ENCODE assay signal across 3 cellular contexts in the genomic region with DNA sequence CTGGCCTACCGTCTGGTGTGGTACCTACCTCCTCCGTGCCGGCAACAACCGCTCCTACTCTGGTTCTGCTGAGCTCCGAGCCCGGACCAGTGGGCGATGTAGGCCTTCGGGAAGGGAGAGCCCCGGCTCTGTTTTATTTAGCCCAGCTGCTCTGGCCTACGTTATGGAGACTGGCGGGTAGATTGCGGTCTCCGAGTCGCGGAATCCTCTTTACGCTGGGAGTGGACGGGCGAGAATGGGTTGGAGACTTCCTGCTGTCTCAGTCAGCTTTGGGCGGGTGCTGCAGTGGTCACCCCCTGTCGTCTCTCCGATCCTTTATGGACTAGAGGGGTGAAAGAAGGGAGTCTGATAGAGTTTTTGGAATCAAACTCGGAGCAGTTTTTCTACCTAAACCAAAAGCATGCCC.
TF ChIP-seq lines count a peak whose summit lies in the region.

No MANE protein-coding gene starts in this region.

TF ChIP-seq in IMR-90, 13 proteins besides CTCF, POLR2A, EP300 and RAD21:
- TF ChIP-seq NFE2L2 (IDR thresholded peaks at IDR 0.05; ENCODE audit: low read depth, low read length) (no peak), MAZ (IDR thresholded peaks at IDR 0.05; ENCODE audit: borderline replicate concordance, low read depth, low read length) (no peak)

TF ChIP-seq in K562, 482 proteins besides CTCF, POLR2A, EP300 and RAD21 (continues in another document):
- TF ChIP-seq NFRKB (IDR thresholded peaks at IDR 0.05; ENCODE audit: low read depth) (no peak), KDM1A (IDR thresholded peaks at IDR 0.05) (no peak), MNT (conservative IDR thresholded peaks at IDR 0.05) (no peak), ESRRB (CRISPR knock-in tag; IDR thresholded peaks at IDR 0.05; ENCODE audit: borderline replicate concordance) (no peak), PHB (CRISPR knock-in tag; IDR thresholded peaks at IDR 0.05) (no peak), MECOM (CRISPR knock-in tag; IDR thresholded peaks at IDR 0.05) (no peak), KLF1 (tag; IDR thresholded peaks at IDR 0.05) (no peak), ZNF274 (IDR thresholded peaks at IDR 0.05; ENCODE audit: borderline replicate concordance, low read depth, low read length) (no peak), E2F3 (CRISPR knock-in tag; IDR thresholded peaks at IDR 0.05) (peak; percentile 80; the same call in 1 of the 2 replicates), TFAP4 (CRISPR knock-in tag; IDR thresholded peaks at IDR 0.05; ENCODE audit: borderline replicate concordance) (peak; percentile 31; the same call in 1 of the 2 replicates), RB1 (IDR thresholded peaks at IDR 0.05; ENCODE audit: low read depth) (no peak), SMARCB1 (IDR thresholded peaks at IDR 0.05; ENCODE audit: insufficient read length, low read depth) (no peak), ZNF77 (CRISPR knock-in tag; IDR thresholded peaks at IDR 0.05) (no peak), ZNF354B (CRISPR knock-in tag; IDR thresholded peaks at IDR 0.05) (no peak), ARID3B (CRISPR knock-in tag; IDR thresholded peaks at IDR 0.05; ENCODE audit: borderline replicate concordance) (0 out of 2 replicates have a peak, but pooled peaks have one; percentile 70), ZNF217 (CRISPR knock-in tag; IDR thresholded peaks at IDR 0.05) (no peak), ZNF253 (CRISPR knock-in tag; conservative IDR thresholded peaks at IDR 0.05) (no peak), MCM5 (IDR thresholded peaks at IDR 0.05; ENCODE audit: low read depth) (no peak), GATAD2A (IDR thresholded peaks at IDR 0.05) (no peak), DACH1 (IDR thresholded peaks at IDR 0.05; ENCODE audit: partially characterized antibody) (no peak), ZNF780A (CRISPR knock-in tag; IDR thresholded peaks at IDR 0.05) (no peak)
- TF ChIP-seq, protein P1, sequence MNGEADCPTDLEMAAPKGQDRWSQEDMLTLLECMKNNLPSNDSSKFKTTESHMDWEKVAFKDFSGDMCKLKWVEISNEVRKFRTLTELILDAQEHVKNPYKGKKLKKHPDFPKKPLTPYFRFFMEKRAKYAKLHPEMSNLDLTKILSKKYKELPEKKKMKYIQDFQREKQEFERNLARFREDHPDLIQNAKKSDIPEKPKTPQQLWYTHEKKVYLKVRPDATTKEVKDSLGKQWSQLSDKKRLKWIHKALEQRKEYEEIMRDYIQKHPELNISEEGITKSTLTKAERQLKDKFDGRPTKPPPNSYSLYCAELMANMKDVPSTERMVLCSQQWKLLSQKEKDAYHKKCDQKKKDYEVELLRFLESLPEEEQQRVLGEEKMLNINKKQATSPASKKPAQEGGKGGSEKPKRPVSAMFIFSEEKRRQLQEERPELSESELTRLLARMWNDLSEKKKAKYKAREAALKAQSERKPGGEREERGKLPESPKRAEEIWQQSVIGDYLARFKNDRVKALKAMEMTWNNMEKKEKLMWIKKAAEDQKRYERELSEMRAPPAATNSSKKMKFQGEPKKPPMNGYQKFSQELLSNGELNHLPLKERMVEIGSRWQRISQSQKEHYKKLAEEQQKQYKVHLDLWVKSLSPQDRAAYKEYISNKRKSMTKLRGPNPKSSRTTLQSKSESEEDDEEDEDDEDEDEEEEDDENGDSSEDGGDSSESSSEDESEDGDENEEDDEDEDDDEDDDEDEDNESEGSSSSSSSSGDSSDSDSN (IDR thresholded peaks at IDR 0.05; ENCODE audit: borderline replicate concordance in 1 of 2, low read depth in 2 of 2, low read length in 2 of 2), result 0 out of 4 replicates have a peak, but pooled peaks have one; percentile 34 to 65
- TF ChIP-seq, protein P2, sequence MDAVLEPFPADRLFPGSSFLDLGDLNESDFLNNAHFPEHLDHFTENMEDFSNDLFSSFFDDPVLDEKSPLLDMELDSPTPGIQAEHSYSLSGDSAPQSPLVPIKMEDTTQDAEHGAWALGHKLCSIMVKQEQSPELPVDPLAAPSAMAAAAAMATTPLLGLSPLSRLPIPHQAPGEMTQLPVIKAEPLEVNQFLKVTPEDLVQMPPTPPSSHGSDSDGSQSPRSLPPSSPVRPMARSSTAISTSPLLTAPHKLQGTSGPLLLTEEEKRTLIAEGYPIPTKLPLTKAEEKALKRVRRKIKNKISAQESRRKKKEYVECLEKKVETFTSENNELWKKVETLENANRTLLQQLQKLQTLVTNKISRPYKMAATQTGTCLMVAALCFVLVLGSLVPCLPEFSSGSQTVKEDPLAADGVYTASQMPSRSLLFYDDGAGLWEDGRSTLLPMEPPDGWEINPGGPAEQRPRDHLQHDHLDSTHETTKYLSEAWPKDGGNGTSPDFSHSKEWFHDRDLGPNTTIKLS (IDR thresholded peaks at IDR 0.05; ENCODE audit: borderline replicate concordance, low read depth), result no peak

TF ChIP-seq in HepG2, 621 proteins besides CTCF, POLR2A, EP300 and RAD21 (continues in another document):
- TF ChIP-seq BRD4 (CRISPR knock-in tag; IDR thresholded peaks at IDR 0.05) (no peak), ZKSCAN5 (CRISPR knock-in tag; IDR thresholded peaks at IDR 0.05) (no peak), MYNN (CRISPR knock-in tag; IDR thresholded peaks at IDR 0.05; ENCODE audit: low read depth) (no peak), ZNF101 (CRISPR knock-in tag; IDR thresholded peaks at IDR 0.05; ENCODE audit: borderline replicate concordance, low read depth) (no peak), NAIF1 (CRISPR knock-in tag; IDR thresholded peaks at IDR 0.05; ENCODE audit: borderline replicate concordance) (no peak), RFX5 (IDR thresholded peaks at IDR 0.05; ENCODE audit: low read depth, low read length) (no peak), TFDP1 (CRISPR knock-in tag; IDR thresholded peaks at IDR 0.05; ENCODE audit: borderline replicate concordance) (no peak), ZNF839 (CRISPR knock-in tag; IDR thresholded peaks at IDR 0.05; ENCODE audit: borderline replicate concordance) (no peak), SCMH1 (CRISPR knock-in tag; IDR thresholded peaks at IDR 0.05; ENCODE audit: borderline replicate concordance) (no peak), KLF13 (CRISPR knock-in tag; IDR thresholded peaks at IDR 0.05) (no peak), TOPORS (CRISPR knock-in tag; IDR thresholded peaks at IDR 0.05) (no peak), NBN (conservative IDR thresholded peaks at IDR 0.05) (no peak), U2AF1 (optimal IDR thresholded peaks at IDR 0.05; ENCODE audit: low read depth, low read length) (no peak), RARA (CRISPR knock-in tag; IDR thresholded peaks at IDR 0.05) (0 out of 2 replicates have a peak, but pooled peaks have one; percentile 2), TBP (CRISPR knock-in tag; IDR thresholded peaks at IDR 0.05) (no peak), ZNF234 (CRISPR knock-in tag; conservative IDR thresholded peaks at IDR 0.05) (no peak), HMG20A (CRISPR knock-in tag; IDR thresholded peaks at IDR 0.05; ENCODE audit: borderline replicate concordance) (no peak), ELF3 (CRISPR knock-in tag; IDR thresholded peaks at IDR 0.05) (no peak), ZMAT3 (CRISPR knock-in tag; conservative IDR thresholded peaks at IDR 0.05) (no peak), HOXA3 (CRISPR knock-in tag; IDR thresholded peaks at IDR 0.05) (0 out of 2 replicates have a peak, but pooled peaks have one; percentile 4), SRSF4 (IDR thresholded peaks at IDR 0.05; ENCODE audit: low read depth, low read length, poor library complexity, severe bottlenecking) (no peak), ZNF546 (CRISPR knock-in tag; conservative IDR thresholded peaks at IDR 0.05) (0 out of 2 replicates have a peak, but pooled peaks have one; percentile 12), TCF7L2 (IDR thresholded peaks at IDR 0.05; ENCODE audit: low read depth, low read length) (no peak), ZNF883 (CRISPR knock-in tag; IDR thresholded peaks at IDR 0.05; ENCODE audit: not compliant biosample characterization) (no peak), ETV6 (CRISPR knock-in tag; conservative IDR thresholded peaks at IDR 0.05) (no peak), SP2 (CRISPR knock-in tag; IDR thresholded peaks at IDR 0.05) (0 out of 2 replicates have a peak, but pooled peaks have one; percentile 1), TAF1 (CRISPR knock-in tag; IDR thresholded peaks at IDR 0.05) (0 out of 2 replicates have a peak, but pooled peaks have one; percentile 32), FOXJ3 (CRISPR knock-in tag; IDR thresholded peaks at IDR 0.05; ENCODE audit: borderline replicate concordance) (0 out of 2 replicates have a peak, but pooled peaks have one; percentile 40), ZNF180 (CRISPR knock-in tag; IDR thresholded peaks at IDR 0.05; ENCODE audit: borderline replicate concordance, low read depth) (no peak), TBX2 (CRISPR knock-in tag; IDR thresholded peaks at IDR 0.05; ENCODE audit: borderline replicate concordance) (no peak), CBX2 (IDR thresholded peaks at IDR 0.05; ENCODE audit: low read depth, low read length) (no peak), CBX2 (CRISPR knock-in tag; IDR thresholded peaks at IDR 0.05; ENCODE audit: low read depth) (no peak), MNT (IDR thresholded peaks at IDR 0.05) (no peak), HOXA5 (CRISPR knock-in tag; IDR thresholded peaks at IDR 0.05) (no peak), SIX4 (CRISPR knock-in tag; IDR thresholded peaks at IDR 0.05) (no peak), TAF15 (IDR thresholded peaks at IDR 0.05; ENCODE audit: low read depth, low read length, poor library complexity, severe bottlenecking) (no peak), ZNF362 (CRISPR knock-in tag; IDR thresholded peaks at IDR 0.05; ENCODE audit: borderline replicate concordance) (no peak)
- TF ChIP-seq, protein P3, sequence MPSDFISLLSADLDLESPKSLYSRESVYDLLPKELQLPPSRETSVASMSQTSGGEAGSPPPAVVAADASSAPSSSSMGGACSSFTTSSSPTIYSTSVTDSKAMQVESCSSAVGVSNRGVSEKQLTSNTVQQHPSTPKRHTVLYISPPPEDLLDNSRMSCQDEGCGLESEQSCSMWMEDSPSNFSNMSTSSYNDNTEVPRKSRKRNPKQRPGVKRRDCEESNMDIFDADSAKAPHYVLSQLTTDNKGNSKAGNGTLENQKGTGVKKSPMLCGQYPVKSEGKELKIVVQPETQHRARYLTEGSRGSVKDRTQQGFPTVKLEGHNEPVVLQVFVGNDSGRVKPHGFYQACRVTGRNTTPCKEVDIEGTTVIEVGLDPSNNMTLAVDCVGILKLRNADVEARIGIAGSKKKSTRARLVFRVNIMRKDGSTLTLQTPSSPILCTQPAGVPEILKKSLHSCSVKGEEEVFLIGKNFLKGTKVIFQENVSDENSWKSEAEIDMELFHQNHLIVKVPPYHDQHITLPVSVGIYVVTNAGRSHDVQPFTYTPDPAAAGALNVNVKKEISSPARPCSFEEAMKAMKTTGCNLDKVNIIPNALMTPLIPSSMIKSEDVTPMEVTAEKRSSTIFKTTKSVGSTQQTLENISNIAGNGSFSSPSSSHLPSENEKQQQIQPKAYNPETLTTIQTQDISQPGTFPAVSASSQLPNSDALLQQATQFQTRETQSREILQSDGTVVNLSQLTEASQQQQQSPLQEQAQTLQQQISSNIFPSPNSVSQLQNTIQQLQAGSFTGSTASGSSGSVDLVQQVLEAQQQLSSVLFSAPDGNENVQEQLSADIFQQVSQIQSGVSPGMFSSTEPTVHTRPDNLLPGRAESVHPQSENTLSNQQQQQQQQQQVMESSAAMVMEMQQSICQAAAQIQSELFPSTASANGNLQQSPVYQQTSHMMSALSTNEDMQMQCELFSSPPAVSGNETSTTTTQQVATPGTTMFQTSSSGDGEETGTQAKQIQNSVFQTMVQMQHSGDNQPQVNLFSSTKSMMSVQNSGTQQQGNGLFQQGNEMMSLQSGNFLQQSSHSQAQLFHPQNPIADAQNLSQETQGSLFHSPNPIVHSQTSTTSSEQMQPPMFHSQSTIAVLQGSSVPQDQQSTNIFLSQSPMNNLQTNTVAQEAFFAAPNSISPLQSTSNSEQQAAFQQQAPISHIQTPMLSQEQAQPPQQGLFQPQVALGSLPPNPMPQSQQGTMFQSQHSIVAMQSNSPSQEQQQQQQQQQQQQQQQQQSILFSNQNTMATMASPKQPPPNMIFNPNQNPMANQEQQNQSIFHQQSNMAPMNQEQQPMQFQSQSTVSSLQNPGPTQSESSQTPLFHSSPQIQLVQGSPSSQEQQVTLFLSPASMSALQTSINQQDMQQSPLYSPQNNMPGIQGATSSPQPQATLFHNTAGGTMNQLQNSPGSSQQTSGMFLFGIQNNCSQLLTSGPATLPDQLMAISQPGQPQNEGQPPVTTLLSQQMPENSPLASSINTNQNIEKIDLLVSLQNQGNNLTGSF (CRISPR knock-in tag; IDR thresholded peaks at IDR 0.05), result 0 out of 2 replicates have a peak, but pooled peaks have one; percentile 52
- TF ChIP-seq, protein P4, sequence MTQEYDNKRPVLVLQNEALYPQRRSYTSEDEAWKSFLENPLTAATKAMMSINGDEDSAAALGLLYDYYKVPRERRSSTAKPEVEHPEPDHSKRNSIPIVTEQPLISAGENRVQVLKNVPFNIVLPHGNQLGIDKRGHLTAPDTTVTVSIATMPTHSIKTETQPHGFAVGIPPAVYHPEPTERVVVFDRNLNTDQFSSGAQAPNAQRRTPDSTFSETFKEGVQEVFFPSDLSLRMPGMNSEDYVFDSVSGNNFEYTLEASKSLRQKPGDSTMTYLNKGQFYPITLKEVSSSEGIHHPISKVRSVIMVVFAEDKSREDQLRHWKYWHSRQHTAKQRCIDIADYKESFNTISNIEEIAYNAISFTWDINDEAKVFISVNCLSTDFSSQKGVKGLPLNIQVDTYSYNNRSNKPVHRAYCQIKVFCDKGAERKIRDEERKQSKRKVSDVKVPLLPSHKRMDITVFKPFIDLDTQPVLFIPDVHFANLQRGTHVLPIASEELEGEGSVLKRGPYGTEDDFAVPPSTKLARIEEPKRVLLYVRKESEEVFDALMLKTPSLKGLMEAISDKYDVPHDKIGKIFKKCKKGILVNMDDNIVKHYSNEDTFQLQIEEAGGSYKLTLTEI (CRISPR knock-in tag; conservative IDR thresholded peaks at IDR 0.05), result no peak
